Comparison of ENCODE assay signal across 26 cellular contexts in the genomic region with DNA sequence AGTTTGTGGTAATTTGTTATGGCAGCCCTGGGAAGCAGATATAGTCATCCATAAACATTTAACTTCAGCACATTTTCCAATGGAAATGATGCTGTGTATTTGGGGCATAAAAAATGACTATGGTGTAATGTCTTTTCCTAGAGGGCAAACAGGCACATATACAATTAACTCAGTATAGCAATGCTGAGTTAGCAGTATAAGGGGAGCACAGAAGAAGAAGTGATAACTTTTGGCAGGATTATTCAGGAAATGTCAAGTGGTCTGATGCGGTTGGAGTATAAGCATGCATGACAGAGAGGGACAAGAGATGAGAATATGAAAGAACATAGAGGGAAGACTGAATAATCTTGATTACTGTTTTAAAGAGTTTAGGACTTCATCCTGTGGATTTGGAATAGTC. TPM values are rescaled to one million over a fixed set of nuclear protein-coding genes. Genes with fewer than 3 reads are reported as not detected.
DNase-seq lines count a peak whose midpoint lies in the region; ATAC-seq, FAIRE-seq and TF ChIP-seq lines count a peak whose summit lies in the region.
"Had no signal": no experiment of that assay in that cellular context is flagged by ENCODE, and none has a peak within 500 bp of the region (broad histone marks: within the 10 kb centered on the region; RNA-seq: fewer than 3 reads in every experiment).

No MANE protein-coding gene starts in this region.

- H3K79me2 ChIP-seq in HepG2 (ENCODE audit: insufficient read depth, low read length) (no peaks in the 10 kb centered on the region), K562 (ENCODE audit: control insufficient read depth, insufficient read depth, low read length) (no peaks in the 10 kb centered on the region)

- no peak for DNase-seq in HepG2 (ENCODE audit: low spot score)
- DNase-seq in right lobe of liver = no peak
- peak; percentile 35 to 55 for DNase-seq in NCI-H524 (lab: John Stamatoyannopoulos, UW)
- DNase-seq in K562 (ENCODE audit: extremely low read depth in 1 of 4, low spot score in 3 of 4) = no peak
- DNase-seq in HEK293T (ENCODE audit: extremely low spot score) = no peak
- DNase-seq: ACHN; AML-193; BE2C; CD4-positive, alpha-beta T cell; CD8-positive, alpha-beta memory T cell; DMS53; DMS79 treated with DMSO at 0.1 percent for 48 hours; GF-D8; GOT3; H7; HCEC 1CT had no signal

- intact Hi-C loops in HepG2 (cut with micrococcal nuclease; ENCODE audit: unreplicated experiment) = no loop called here
- intact Hi-C loops in right lobe of liver (cut with DNase I) = no loop called here
- intact Hi-C loops in K562 (cut with micrococcal nuclease) = no loop called here

- H3K9ac ChIP-seq in HepG2 (ENCODE audit: insufficient read depth, low read depth, low read length) (no peak overlapping the region), K562 (ENCODE audit: insufficient read depth in 1 of 2, low read depth in 2 of 2, low read length in 2 of 2) (no peak overlapping the region)
- H3K9ac ChIP-seq: BLaER1 treated with 17β-estradiol and CSF1 and Interleukin-3, amounts not matched to agents 10 nM and 100 nM had no signal

- H3K9me1 ChIP-seq in K562 (ENCODE audit: control insufficient read depth, insufficient read depth, low read length) = no peaks in the 10 kb centered on the region

- no peak for TF ChIP-seq EP300 in HepG2 (IDR thresholded peaks at IDR 0.05; ENCODE audit: low read depth in 2 of 2, low read length in 2 of 2)
- no peak for TF ChIP-seq EP300 in HepG2 (CRISPR knock-in tag; IDR thresholded peaks at IDR 0.05; ENCODE audit: borderline replicate concordance)
- TF ChIP-seq EP300 in K562 (IDR thresholded peaks at IDR 0.05; ENCODE audit: low read length) = no peak

- H2AFZ ChIP-seq in HepG2 (ENCODE audit: low read length) (no peak overlapping the region), K562 (ENCODE audit: low read depth, low read length) (no peak overlapping the region)

- FAIRE-seq in HepG2 (lab: Jason Lieb, UNC) (no peak), K562 (lab: Jason Lieb, UNC) (no peak)
- FAIRE-seq: A204.1, GM12891, GM18507 had no signal

- H3K4me2 ChIP-seq in HepG2 (ENCODE audit: low read depth, low read length) (no peak overlapping the region), K562 (ENCODE audit: insufficient read depth, low read length) (no peak overlapping the region)
- H3K4me2 ChIP-seq: BLaER1 treated with 17β-estradiol and CSF1 and Interleukin-3, amounts not matched to agents 10 nM and 100 nM had no signal

- ATAC-seq in HepG2 (no peak), right lobe of liver (no peak), K562 (no peak), HG02588 (IDR thresholded peaks at IDR 0.05; ENCODE audit: unreplicated experiment) (no peak), HG02970 (IDR thresholded peaks at IDR 0.05; ENCODE audit: low FRiP score, unreplicated experiment) (no peak), HG03175 (IDR thresholded peaks at IDR 0.05; ENCODE audit: unreplicated experiment) (no peak)

- H3K27me3 ChIP-seq in HepG2 (ENCODE audit: control insufficient read depth in 1 of 2, insufficient read depth in 2 of 2, low read length in 2 of 2) (no peaks in the 10 kb centered on the region), right lobe of liver (no peaks in the 10 kb centered on the region), K562 (ENCODE audit: control insufficient read depth in 2 of 2, insufficient read depth in 2 of 2, low read length in 2 of 2) (no peaks in the 10 kb centered on the region)
- H3K27me3 ChIP-seq: BE2C; BLaER1 treated with 17β-estradiol and CSF1 and Interleukin-3, amounts not matched to agents 10 nM and 100 nM had no signal

- H3K4me3 ChIP-seq in HepG2 (replicated peaks in 1 of 3; ENCODE audit: insufficient read depth in 1 of 3, low read depth in 2 of 3, low read length in 3 of 3) (no peak overlapping the region), right lobe of liver (no peak overlapping the region), K562 (no peak overlapping the region)
- H3K4me3 ChIP-seq: BLaER1 treated with 17β-estradiol and CSF1 and Interleukin-3, amounts not matched to agents 10 nM and 100 nM had no signal

- no peak for TF ChIP-seq POLR2A in HepG2 (IDR thresholded peaks at IDR 0.05; ENCODE audit: insufficient read depth in 1 of 2, low read depth in 2 of 2, low read length in 2 of 2)
- TF ChIP-seq POLR2A in right lobe of liver (IDR thresholded peaks at IDR 0.05) = no peak
- no peak for TF ChIP-seq POLR2A in K562 (conservative IDR thresholded peaks at IDR 0.05)

- TF ChIP-seq RAD21 in HepG2 (CRISPR knock-in tag; IDR thresholded peaks at IDR 0.05) (no peak), K562 (CRISPR knock-in tag; conservative IDR thresholded peaks at IDR 0.05 in 1 of 2, IDR thresholded peaks at IDR 0.05 in 1 of 2) (no peak)

- CTCF ChIA-PET in HepG2 (lab: Yijun Ruan, JAX; ENCODE audit: low intra/inter-chr PET ratio, low total read pairs) (no interaction called here), K562 (lab: Yijun Ruan, JAX; ENCODE audit: low intra/inter-chr PET ratio) (no interaction called here), HEK293T (lab: Yijun Ruan, JAX) (no interaction called here)

- in situ Hi-C loops in HepG2 (cut with HindIII; ENCODE audit: extremely low pct_ligation_motif_present, low pct_unique_long_range_greater_than_20kb) = no loop called here
- in situ Hi-C loops in K562 (cut with MboI) = no loop called here

- H3K9me3 ChIP-seq in HepG2 (ENCODE audit: low read length) (peaks cover 72% of the 10 kb centered on the region), right lobe of liver (no peaks in the 10 kb centered on the region), K562 (replicated peaks; ENCODE audit: control insufficient read depth, insufficient read depth, low read depth, low read length) (no peaks in the 10 kb centered on the region)
- H3K9me3 ChIP-seq: BE2C; BLaER1 treated with 17β-estradiol and CSF1 and Interleukin-3, amounts not matched to agents 10 nM and 100 nM had no signal

- H3K4me1 ChIP-seq in HepG2 (ENCODE audit: insufficient read depth, low read length) (no peaks in the 10 kb centered on the region), right lobe of liver (no peaks in the 10 kb centered on the region), K562 (replicated peaks in 1 of 2; ENCODE audit: control insufficient read depth in 2 of 2, insufficient read depth in 2 of 2, low read length in 2 of 2) (no peaks in the 10 kb centered on the region)
- H3K4me1 ChIP-seq: BE2C; BLaER1 treated with 17β-estradiol and CSF1 and Interleukin-3, amounts not matched to agents 10 nM and 100 nM had no signal

- POLR2A ChIA-PET in HepG2 (lab: Yijun Ruan, JAX) (no interaction called here), K562 (lab: Yijun Ruan, JAX) (no interaction called here), HEK293T (lab: Yijun Ruan, JAX) (no interaction called here)

- H3K36me3 ChIP-seq in HepG2 (replicated peaks in 1 of 2; ENCODE audit: control insufficient read depth in 1 of 2, insufficient read depth in 2 of 2, low read length in 2 of 2) = no peaks in the 10 kb centered on the region
- H3K36me3 ChIP-seq in right lobe of liver = no peaks in the 10 kb centered on the region
- H3K36me3 ChIP-seq in K562 (ENCODE audit: control insufficient read depth, insufficient read depth, low read length) = no peaks in the 10 kb centered on the region
- H3K36me3 ChIP-seq: BE2C; BLaER1 treated with 17β-estradiol and CSF1 and Interleukin-3, amounts not matched to agents 10 nM and 100 nM had no signal

- H4K20me1 ChIP-seq in HepG2 (ENCODE audit: insufficient read depth, low read length) (no peaks in the 10 kb centered on the region), K562 (replicated peaks; ENCODE audit: control insufficient read depth, insufficient read depth, low read length) (no peaks in the 10 kb centered on the region)
- H4K20me1 ChIP-seq: BLaER1 treated with 17β-estradiol and CSF1 and Interleukin-3, amounts not matched to agents 10 nM and 100 nM had no signal

- BruUV-seq in HepG2 (replicated peaks; lab: Mats Ljungman, UMichigan) (no TSS peak), K562 (replicated peaks; lab: Mats Ljungman, UMichigan) (no TSS peak)

- TF ChIP-seq CTCF in HepG2 (CRISPR knock-in tag; IDR thresholded peaks at IDR 0.05) (no peak), right lobe of liver (IDR thresholded peaks at IDR 0.05) (no peak), K562 (IDR thresholded peaks at IDR 0.05 in 2 of 3, conservative IDR thresholded peaks at IDR 0.05 in 1 of 3; ENCODE audit: insufficient read depth in 2 of 3, low read depth in 1 of 3, low read length in 3 of 3) (no peak)

- 1% methylated on average over 1 of the region's 1 CpG for WGBS in HepG2 (ENCODE audit: low lambda C conversion rate)
- WGBS in right lobe of liver (ENCODE audit: insufficient coverage, low coverage, low lambda C conversion rate, missing lambda C conversion rate) = 44% methylated on average over 1 of the region's 1 CpG
- 0% methylated on average over 1 of the region's 1 CpG for WGBS in K562 (ENCODE audit: insufficient coverage, low coverage, missing lambda C conversion rate)

- no peak overlapping the region for H3K27ac ChIP-seq in HepG2 (ENCODE audit: extremely low read length, insufficient read depth, low read length)
- H3K27ac ChIP-seq in right lobe of liver = no peak overlapping the region
- no peak overlapping the region for H3K27ac ChIP-seq in K562 (ENCODE audit: extremely low read depth, low read depth, low read length)
- H3K27ac ChIP-seq: 22Rv1; BLaER1 treated with 17β-estradiol and CSF1 and Interleukin-3, amounts not matched to agents 10 nM and 100 nM had no signal

RNA-seq across cellular contexts. Expression of gene PRKD1, which starts 55.3 kb away (rescaled TPM):
- 0.22 and 0.41 TPM in 2 replicates for total RNA-seq in HepG2 (2016; rRNA removed; fragmentation: Illumina TruSeq; extraction: Trizol)
- total RNA-seq in HepG2 (2016; cell fraction: cytosol; rRNA removed; fragmentation: Illumina TruSeq; extraction: Trizol; ENCODE audit: low read depth) = 0.18 and 0.61 TPM in 2 replicates
- total RNA-seq in HepG2 (2016; cell fraction: insoluble cytoplasmic fraction; rRNA removed; fragmentation: Illumina TruSeq; extraction: Trizol) = 0.22 and 0.34 TPM in 2 replicates
- 0.10 and 0.25 TPM in 2 replicates for total RNA-seq in HepG2 (2016; cell fraction: membrane; rRNA removed; fragmentation: Illumina TruSeq; extraction: Trizol)
- total RNA-seq in HepG2 (2016; cell fraction: nucleus; rRNA removed; fragmentation: Illumina TruSeq; extraction: Trizol) = 0.50 and 0.65 TPM in 2 replicates
- polyA plus RNA-seq in HepG2 (2011; rRNA removed) = 1.3 TPM in 2 replicates
- 0.66 and 0.73 TPM in 2 replicates for polyA plus RNA-seq in HepG2 (2011; cell fraction: cytosol; rRNA removed)
- polyA plus RNA-seq in HepG2 (2011; cell fraction: nucleus; rRNA removed) = 1.9 and 2.5 TPM in 2 replicates
- polyA plus RNA-seq in HepG2 (2012) = 0.72 and 0.75 TPM in 2 replicates
- 0.09 and 0.10 TPM in 2 replicates for polyA plus RNA-seq in HepG2 (2016; cell fraction: cytosol; fragmentation: Illumina TruSeq; extraction: Trizol; ENCODE audit: low read depth)
- 0.32 and 0.38 TPM in 2 replicates for polyA plus RNA-seq in HepG2 (2016; cell fraction: insoluble cytoplasmic fraction; fragmentation: Illumina TruSeq; extraction: Trizol; ENCODE audit: low read depth)
- 0.10 TPM in 1 of 2 replicates, not detected in the other for polyA plus RNA-seq in HepG2 (2016; cell fraction: membrane; fragmentation: Illumina TruSeq; extraction: Trizol; ENCODE audit: low read depth)
- polyA plus RNA-seq in HepG2 (2016; cell fraction: nucleus; fragmentation: Illumina TruSeq; extraction: Trizol; ENCODE audit: insufficient read depth, low read depth) = 0.43 and 1.0 TPM in 2 replicates
- polyA minus RNA-seq in HepG2 (2011; rRNA and poly(A)+ RNA removed; ENCODE audit: low replicate concordance) = 4.2 TPM in 1 of 2 replicates, not detected in the other
- polyA minus RNA-seq in HepG2 (2011; cell fraction: cytosol; rRNA and poly(A)+ RNA removed) = 1.7 and 2.5 TPM in 2 replicates
- polyA minus RNA-seq in HepG2 (2011; cell fraction: nucleus; rRNA and poly(A)+ RNA removed) = 7.3 and 8.1 TPM in 2 replicates
- total RNA-seq in right lobe of liver = 1 to 10 TPM in 5 of 6 experiments, under 1 TPM in 1; 0.74 to 6.2 (median 2.2) TPM
- 0.44 and 0.51 TPM in 2 replicates for total RNA-seq in K562 (2011; cell fraction: chromatin; rRNA removed; ENCODE audit: low replicate concordance)
- 0.39 TPM in 1 of 2 replicates, not detected in the other for total RNA-seq in K562 (2011; cell fraction: nucleolus; rRNA removed)
- total RNA-seq in K562 (2011; cell fraction: nucleoplasm; rRNA removed) = 0.22 TPM in 1 of 2 replicates, not detected in the other
- total RNA-seq in K562 (2014; rRNA removed) = not detected in 2 replicates
- 0.10 and 0.15 TPM in 2 replicates for total RNA-seq in K562 (2014; rRNA removed; fragmentation: Illumina TruSeq; extraction: Trizol)
- total RNA-seq in K562 (2015; rRNA removed; fragmentation: Illumina TruSeq; extraction: Trizol) = 0.08 and 0.11 TPM in 2 replicates
- 0.16 TPM in 2 replicates for total RNA-seq in K562 (2021)
- polyA plus RNA-seq in K562 (2011; rRNA removed) = 0.08 TPM in 1 of 2 replicates, not detected in the other
- 0.01 TPM in 2 replicates for polyA plus RNA-seq in K562 (2011; cell fraction: cytosol; rRNA removed)
- 0.09 TPM in 1 of 2 replicates, not detected in the other for polyA plus RNA-seq in K562 (2011; cell fraction: nucleus; rRNA removed)
- 0.13 and 1.1 TPM in 2 replicates for polyA plus RNA-seq in K562 (2012)
- 0.10 and 0.15 TPM in 2 replicates for polyA plus RNA-seq in K562 (2014; fragmentation: Illumina TruSeq; extraction: Trizol)
- polyA plus RNA-seq in K562 (2014; fragmentation: Nextera tagmentation; extraction: Ambion mirVana) = under 1 TPM; 0.04 to 0.25 TPM
- 0.16 and 0.19 TPM in 2 replicates for polyA plus RNA-seq in K562 (2014; rRNA removed)
- polyA minus RNA-seq in K562 (2011; rRNA and poly(A)+ RNA removed) = 0.18 TPM in 1 of 2 replicates, not detected in the other
- polyA minus RNA-seq in K562 (2011; cell fraction: cytosol; rRNA and poly(A)+ RNA removed) = not detected in 2 replicates
- polyA minus RNA-seq in K562 (2011; cell fraction: nucleus; rRNA and poly(A)+ RNA removed) = not detected in 2 replicates
- total RNA-seq: CD4-positive, alpha-beta T cell; CD8-positive, alpha-beta memory T cell; G401 had no signal
- polyA plus RNA-seq: CD14-positive monocyte; CD8-positive, alpha-beta memory T cell had no signal

Comparison
In these comparisons a context has a peak if more than half of its experiments do, and no peak if none do; other contexts are left out.
1. DNase-seq: peak in NCI-H524 (2 of 2); none in HepG2 (single experiment), right lobe of liver (0 of 3), K562 (0 of 4) and HEK293T (single experiment).
2. Of the 241 proteins assayed by ChIP-seq in both HepG2 and K562: peak only in HepG2: MAFF and MAFK; only in K562: none; in both: none; in neither: 239.